Comparison of ENCODE assay signal across 24 cellular contexts in genomic region chr9:114691956-114692295, GRCh38. TPM values are rescaled to one million over a fixed set of nuclear protein-coding genes. Genes with fewer than 3 reads are reported as not detected.
A peak's percentile ranks its signal among the peaks of the same experiment; 100 is the strongest.
DNase-seq lines count a peak whose midpoint lies in the region; ATAC-seq, FAIRE-seq and TF ChIP-seq lines count a peak whose summit lies in the region.
"Had no signal": no experiment of that assay in that cellular context is flagged by ENCODE, and none has a peak within 500 bp of the region (broad histone marks: within the 10 kb centered on the region; RNA-seq: fewer than 3 reads in every experiment).

No MANE protein-coding gene starts in this region.

- no peak overlapping the region for H4K8ac ChIP-seq in mesenchymal stem cell (ENCODE audit: low read length)

- no peaks in the 10 kb centered on the region for H3K79me1 ChIP-seq in mesenchymal stem cell (replicated peaks; ENCODE audit: low read length, poor library complexity, severe bottlenecking)

- RAD21 ChIA-PET in HCT116 (lab: Charles Lee; ENCODE audit: low non-redundant PET in 1 of 2, low total read pairs in 2 of 2, uncharacterized antibody in 2 of 2, unreplicated experiment in 2 of 2), result no interaction called here

- H3K23ac ChIP-seq in mesenchymal stem cell (ENCODE audit: low read length in 2 of 2), result no peak overlapping the region

- POLR2A ChIA-PET in HCT116 (lab: Charles Lee), result no interaction called here

- no peak for TF ChIP-seq POLR2A in HCT116 (IDR thresholded peaks at IDR 0.05; ENCODE audit: borderline replicate concordance, extremely low read depth, insufficient read depth, insufficient read length)

- H3K4me2 ChIP-seq in HCT116 (ENCODE audit: low read length), result peak overlapping the region; percentile 85; the same call in 1 of the 2 replicates
- H3K4me2 ChIP-seq in mesenchymal stem cell (ENCODE audit: low read length, poor library complexity, severe bottlenecking), result no peak overlapping the region

- H3K18ac ChIP-seq in mesenchymal stem cell (ENCODE audit: low read depth in 1 of 2, low read length in 2 of 2), result no peak overlapping the region

- CTCF ChIA-PET in HCT116 (lab: Charles Lee), result interaction anchor here (2.1 kb wide), 1 partner anchor 9 kb away, joined by 9 read pairs; the partner anchor contains the start of gene TEX48

- no peak for TF ChIP-seq RAD21 in HCT116 (IDR thresholded peaks at IDR 0.05; ENCODE audit: low read depth)

- H3K9ac ChIP-seq in HCT116 (ENCODE audit: low read length) (no peak overlapping the region), mesenchymal stem cell (ENCODE audit: low read length) (no peak overlapping the region)

- H2AFZ ChIP-seq in HCT116 (ENCODE audit: low read depth, low read length, poor library complexity, severe bottlenecking) (no peak overlapping the region), mesenchymal stem cell (ENCODE audit: low read depth, low read length) (no peak overlapping the region)

- no peaks in the 10 kb centered on the region for H3K79me2 ChIP-seq in HCT116 (ENCODE audit: insufficient read depth, low read length)

- H3K36me3 ChIP-seq in HCT116 (ENCODE audit: control insufficient read depth in 1 of 2, insufficient read depth in 2 of 2, low read length in 2 of 2) (no peaks in the 10 kb centered on the region), mesenchymal stem cell (ENCODE audit: control insufficient read depth in 1 of 2, insufficient read depth in 2 of 2, low read depth in 1 of 2, low read length in 2 of 2) (no peaks in the 10 kb centered on the region)
- H3K36me3 ChIP-seq: gastroesophageal sphincter, suprapubic skin had no signal

- H3K4me3 ChIP-seq in HCT116 (replicated peaks in 1 of 2; ENCODE audit: low read depth in 1 of 2, low read length in 2 of 2), result no peak overlapping the region
- no peak overlapping the region for H3K4me3 ChIP-seq in mesenchymal stem cell (ENCODE audit: insufficient read depth in 1 of 2, low read depth in 1 of 2, low read length in 2 of 2)
- H3K4me3 ChIP-seq: gastroesophageal sphincter, psoas muscle, skin epidermis, suprapubic skin had no signal

- no peak for TF ChIP-seq CTCF in HCT116 (IDR thresholded peaks at IDR 0.05 in 2 of 3, conservative IDR thresholded peaks at IDR 0.05 in 1 of 3; ENCODE audit: borderline replicate concordance in 1 of 3, insufficient read depth in 1 of 3, low read depth in 2 of 3, low read length in 2 of 3)

- H3K27ac Mint-ChIP-seq in activated T-cell treated with anti-CD3 and anti-CD28 coated beads, Interleukin-2, amount 50 U/mL, for 24 hours, result peak overlapping the region; percentile 99
- peak overlapping the region; percentile 97 for H3K27ac Mint-ChIP-seq in activated T-helper 17 cell treated with anti-CD3 and anti-CD28 coated beads, Interleukin-2, amount 50 U/mL, for 72 hours
- H3K27ac Mint-ChIP-seq: nephron progenitor cell had no signal

- H4K91ac ChIP-seq in mesenchymal stem cell (ENCODE audit: low read length), result no peak overlapping the region

- no peak for ATAC-seq in activated T-cell treated with anti-CD3 and anti-CD28 coated beads, Interleukin-2, amount 50 U/mL, for 4 hours
- ATAC-seq in HCT116, result no peak
- no peak for ATAC-seq in activated T-helper 17 cell treated with anti-CD3 and anti-CD28 coated beads, Interleukin-2, amount 50 U/mL, for 72 hours (replicated peaks)
- ATAC-seq: gastroesophageal sphincter, left cardiac atrium, psoas muscle had no signal

- peaks cover 96% of the 10 kb centered on the region for H3K4me1 Mint-ChIP-seq in activated T-cell treated with anti-CD3 and anti-CD28 coated beads, Interleukin-2, amount 50 U/mL, for 24 hours (ENCODE audit: low read depth)
- peaks cover 73% of the 10 kb centered on the region for H3K4me1 Mint-ChIP-seq in activated T-cell treated with anti-CD3 and anti-CD28 coated beads, Interleukin-2, amount 50 U/mL, for 4 hours (ENCODE audit: low read depth)
- peaks cover 46% of the 10 kb centered on the region for H3K4me1 Mint-ChIP-seq in activated T-helper 17 cell treated with anti-CD3 and anti-CD28 coated beads, Interleukin-2, amount 50 U/mL, for 72 hours
- H3K4me1 Mint-ChIP-seq: nephron progenitor cell had no signal

- no peaks in the 10 kb centered on the region for H3K9me2 ChIP-seq in HCT116 (ENCODE audit: insufficient read depth)

- peak overlapping the region; percentile 34 for H2AK5ac ChIP-seq in mesenchymal stem cell (ENCODE audit: low read length, severe bottlenecking)

- no peaks in the 10 kb centered on the region for H3K9me3 ChIP-seq in HCT116 (ENCODE audit: control insufficient read depth in 1 of 2, insufficient read depth in 1 of 2, low read depth in 1 of 2, low read length in 2 of 2)
- no peaks in the 10 kb centered on the region for H3K9me3 ChIP-seq in mesenchymal stem cell (ENCODE audit: control insufficient read depth, low read length)
- H3K9me3 ChIP-seq: gastroesophageal sphincter, psoas muscle, suprapubic skin had no signal

- H2BK12ac ChIP-seq in mesenchymal stem cell (ENCODE audit: low read length in 2 of 2), result no peak overlapping the region

- BruUV-seq in HCT116 (replicated peaks; lab: Mats Ljungman, UMichigan), result no TSS peak

- no peaks in the 10 kb centered on the region for H3K27me3 Mint-ChIP-seq in activated T-cell treated with anti-CD3 and anti-CD28 coated beads, Interleukin-2, amount 50 U/mL, for 24 hours
- peaks cover 1% of the 10 kb centered on the region for H3K27me3 Mint-ChIP-seq in activated T-cell treated with anti-CD3 and anti-CD28 coated beads, Interleukin-2, amount 50 U/mL, for 4 hours (ENCODE audit: low read depth)
- no peaks in the 10 kb centered on the region for H3K27me3 Mint-ChIP-seq in activated T-helper 17 cell treated with anti-CD3 and anti-CD28 coated beads, Interleukin-2, amount 50 U/mL, for 72 hours

- peaks cover 25% of the 10 kb centered on the region for H3K36me3 Mint-ChIP-seq in activated T-cell treated with anti-CD3 and anti-CD28 coated beads, Interleukin-2, amount 50 U/mL, for 24 hours (ENCODE audit: low read depth)
- peaks cover 2% of the 10 kb centered on the region for H3K36me3 Mint-ChIP-seq in activated T-cell treated with anti-CD3 and anti-CD28 coated beads, Interleukin-2, amount 50 U/mL, for 4 hours (ENCODE audit: insufficient read depth)
- H3K36me3 Mint-ChIP-seq in activated T-helper 17 cell treated with anti-CD3 and anti-CD28 coated beads, Interleukin-2, amount 50 U/mL, for 72 hours (ENCODE audit: low read depth), result peaks cover 29% of the 10 kb centered on the region

- H3K4me3 Mint-ChIP-seq in activated T-cell treated with anti-CD3 and anti-CD28 coated beads, Interleukin-2, amount 50 U/mL, for 24 hours, result peak overlapping the region; percentile 68
- no peak overlapping the region for H3K4me3 Mint-ChIP-seq in activated T-cell treated with anti-CD3 and anti-CD28 coated beads, Interleukin-2, amount 50 U/mL, for 4 hours
- H3K4me3 Mint-ChIP-seq in activated T-helper 17 cell treated with anti-CD3 and anti-CD28 coated beads, Interleukin-2, amount 50 U/mL, for 72 hours, result peak overlapping the region; percentile 76
- H3K4me3 Mint-ChIP-seq: nephron progenitor cell had no signal

- H3K9me3 Mint-ChIP-seq in activated T-cell treated with anti-CD3 and anti-CD28 coated beads, Interleukin-2, amount 50 U/mL, for 24 hours, result peaks cover 6% of the 10 kb centered on the region
- H3K9me3 Mint-ChIP-seq in activated T-cell treated with anti-CD3 and anti-CD28 coated beads, Interleukin-2, amount 50 U/mL, for 4 hours, result no peaks in the 10 kb centered on the region
- H3K9me3 Mint-ChIP-seq in activated T-helper 17 cell treated with anti-CD3 and anti-CD28 coated beads, Interleukin-2, amount 50 U/mL, for 72 hours, result no peaks in the 10 kb centered on the region
- H3K9me3 Mint-ChIP-seq: nephron progenitor cell had no signal

- H4K20me1 ChIP-seq in HCT116 (ENCODE audit: insufficient read depth), result no peaks in the 10 kb centered on the region

- no peak overlapping the region for H2BK15ac ChIP-seq in mesenchymal stem cell (ENCODE audit: low read depth, poor library complexity, severe bottlenecking)

- peak; percentile 56 for DNase-seq in activated T-cell treated with anti-CD3 and anti-CD28 coated beads, Interleukin-2, amount 50 U/mL, for 24 hours
- DNase-seq in activated T-cell treated with anti-CD3 and anti-CD28 coated beads, Interleukin-2, amount 50 U/mL, for 4 hours, result no peak
- DNase-seq in HCT116 (ENCODE audit: low read depth, low spot score), result no peak
- no peak for DNase-seq in mesenchymal stem cell
- no peak for DNase-seq in HT-29 (ENCODE audit: low spot score)
- DNase-seq in urothelium cell line (ENCODE audit: low spot score), result no peak
- DNase-seq in head of caudate nucleus, result no peak
- DNase-seq: HCEC 1CT, left cardiac atrium, NCI-H1436 treated with DMSO at 0.1 percent for 48 hours, NCI-H2171 treated with DMSO at 0.1 percent for 48 hours, NCI-H69, nephron progenitor cell, psoas muscle, SHP77 treated with DMSO at 0.1 percent for 48 hours, T1000 had no signal

- intact Hi-C loops in HCT116 (cut with micrococcal nuclease) (no loop called here), head of caudate nucleus (cut with DNase I) (no loop called here)

- no peak overlapping the region for H2BK5ac ChIP-seq in mesenchymal stem cell (ENCODE audit: low read depth, low read length, poor library complexity, severe bottlenecking)

- no peak for FAIRE-seq in urothelium cell line (lab: Jason Lieb, UNC)
- FAIRE-seq: GM12892 had no signal

- peaks cover 5% of the 10 kb centered on the region; the same call in 1 of the 2 replicates for H3K27me3 ChIP-seq in HCT116 (ENCODE audit: insufficient read depth, low read length)
- no peaks in the 10 kb centered on the region for H3K27me3 ChIP-seq in mesenchymal stem cell (ENCODE audit: control insufficient read depth in 1 of 2, insufficient read depth in 1 of 2, low read length in 2 of 2)
- H3K27me3 ChIP-seq: gastroesophageal sphincter, suprapubic skin had no signal

- H3K4me1 ChIP-seq in HCT116 (ENCODE audit: control insufficient read depth in 1 of 2, insufficient read depth in 2 of 2, low read length in 2 of 2), result peaks cover 16 to 46% of the 10 kb centered on the region in 2 experiments
- H3K4me1 ChIP-seq in mesenchymal stem cell (ENCODE audit: control insufficient read depth, insufficient read depth, low read depth, low read length), result peaks cover 13% of the 10 kb centered on the region
- H3K4me1 ChIP-seq: gastroesophageal sphincter, psoas muscle, suprapubic skin had no signal

- H3K27ac ChIP-seq in HCT116 (ENCODE audit: low read depth, low read length) (no peak overlapping the region), mesenchymal stem cell (ENCODE audit: low read length, poor library complexity, severe bottlenecking) (no peak overlapping the region)
- H3K27ac ChIP-seq: C4-2B, gastroesophageal sphincter, psoas muscle, suprapubic skin had no signal

- peak overlapping the region in 1 of 2 experiments; percentile 11 for H3K4ac ChIP-seq in mesenchymal stem cell (ENCODE audit: low read depth in 1 of 2, low read length in 2 of 2)

- no peak overlapping the region for H2BK120ac ChIP-seq in mesenchymal stem cell (ENCODE audit: low read depth, low read length)

- no peak overlapping the region for H3K14ac ChIP-seq in mesenchymal stem cell (ENCODE audit: low read length in 2 of 2)

RNA-seq across cellular contexts. Expression of gene TEX48, which starts 9.9 kb away (rescaled TPM):
- under 1 TPM in 1 of 3 donors, not detected in 2; 0.42 TPM for total RNA-seq in activated T-cell treated with anti-CD3 and anti-CD28 coated beads, Interleukin-2, amount 50 U/mL, for 4 hours
- not detected for total RNA-seq in HCT116 (2021; ENCODE audit: unreplicated experiment)
- polyA plus RNA-seq in HCT116 (2012), result not detected in 2 replicates
- total RNA-seq in activated T-helper 17 cell treated with anti-CD3 and anti-CD28 coated beads, Interleukin-2, amount 50 U/mL, for 72 hours, result under 1 TPM; 0.42 to 0.67 TPM
- not detected for polyA plus RNA-seq in mesenchymal stem cell (2013, experiment 1 of 2)
- polyA plus RNA-seq in mesenchymal stem cell (2013, experiment 2 of 2), result not detected
- total RNA-seq in HT-29 (2014; rRNA removed; shearing (Covaris generic)), result not detected in 2 replicates
- total RNA-seq: esophagus mucosa, gastroesophageal sphincter, left cardiac atrium, MCF 10A, psoas muscle, suprapubic skin had no signal
- polyA plus RNA-seq: psoas muscle had no signal

RNA-seq across cellular contexts. Expression of gene TEX53, which starts 34.3 kb away (rescaled TPM):
- total RNA-seq in activated T-cell treated with anti-CD3 and anti-CD28 coated beads, Interleukin-2, amount 50 U/mL, for 4 hours, result not detected
- not detected for total RNA-seq in HCT116 (2021; ENCODE audit: unreplicated experiment)
- polyA plus RNA-seq in HCT116 (2012), result not detected in 2 replicates
- total RNA-seq in activated T-helper 17 cell treated with anti-CD3 and anti-CD28 coated beads, Interleukin-2, amount 50 U/mL, for 72 hours, result not detected
- polyA plus RNA-seq in mesenchymal stem cell (2013, experiment 1 of 2), result not detected
- not detected for polyA plus RNA-seq in mesenchymal stem cell (2013, experiment 2 of 2)
- not detected in 2 replicates for total RNA-seq in HT-29 (2014; rRNA removed; shearing (Covaris generic))
- total RNA-seq: esophagus mucosa, gastroesophageal sphincter, left cardiac atrium, MCF 10A, psoas muscle, suprapubic skin had no signal
- polyA plus RNA-seq: psoas muscle had no signal
